In genomic region chr18:48918660-48919415, GRCh38 we compare ENCODE assay signal across 22 cellular contexts. TPM values are rescaled to one million over a fixed set of nuclear protein-coding genes. Genes with fewer than 3 reads are reported as not detected.
DNase-seq lines count a peak whose midpoint lies in the region; ATAC-seq, FAIRE-seq and TF ChIP-seq lines count a peak whose summit lies in the region.
"Had no signal": no experiment of that assay in that cellular context is flagged by ENCODE, and none has a peak within 500 bp of the region (broad histone marks: within the 10 kb centered on the region; RNA-seq: fewer than 3 reads in every experiment).

No MANE protein-coding gene starts in this region.

- H3K79me1 ChIP-seq in mesenchymal stem cell (replicated peaks; ENCODE audit: low read length, poor library complexity, severe bottlenecking): peaks cover 15% of the 10 kb centered on the region

- CTCF ChIA-PET in HCT116 (lab: Charles Lee): no interaction called here
- CTCF ChIA-PET in T-cell (lab: Charles Lee): no interaction called here

- peak overlapping the region in 1 of 2 experiments; percentile 11 for H3K18ac ChIP-seq in mesenchymal stem cell (ENCODE audit: low read depth in 1 of 2, low read length in 2 of 2)

- H3K9me3 Mint-ChIP-seq in astrocyte (ENCODE audit: unreplicated experiment) (peaks cover under 1% of the 10 kb centered on the region), T-cell (no peaks in the 10 kb centered on the region)
- H3K9me3 Mint-ChIP-seq: activated naive CD8-positive, alpha-beta T cell treated with anti-CD3 and anti-CD28 coated beads for 36 hours had no signal

- H3K27me3 Mint-ChIP-seq in astrocyte (ENCODE audit: low read depth, unreplicated experiment) (no peaks in the 10 kb centered on the region), T-cell (no peaks in the 10 kb centered on the region)
- H3K27me3 Mint-ChIP-seq: activated naive CD8-positive, alpha-beta T cell treated with anti-CD3 and anti-CD28 coated beads for 36 hours had no signal

- no peak for TF ChIP-seq POLR2A in HCT116 (IDR thresholded peaks at IDR 0.05; ENCODE audit: borderline replicate concordance, extremely low read depth, insufficient read depth, insufficient read length)

- peaks cover 68% of the 10 kb centered on the region for H3K4me1 Mint-ChIP-seq in astrocyte (ENCODE audit: low read depth, unreplicated experiment)
- peaks cover 37 to 46% (median 40%) of the 10 kb centered on the region in 3 donors for H3K4me1 Mint-ChIP-seq in T-cell

- no peak overlapping the region for H3K4ac ChIP-seq in mesenchymal stem cell (ENCODE audit: low read depth in 1 of 2, low read length in 2 of 2)

- no peaks in the 10 kb centered on the region for H3K79me2 ChIP-seq in HCT116 (ENCODE audit: insufficient read depth, low read length)
- H3K79me2 ChIP-seq in astrocyte (ENCODE audit: insufficient read depth, low read length): peaks cover 54% of the 10 kb centered on the region

- H3K27ac ChIP-seq in BLaER1 (no peak overlapping the region), HCT116 (ENCODE audit: low read depth, low read length) (no peak overlapping the region), astrocyte (ENCODE audit: low read depth, low read length) (no peak overlapping the region), mesenchymal stem cell (ENCODE audit: low read length, poor library complexity, severe bottlenecking) (peak overlapping the region; percentile 4), left lung (no peak overlapping the region)
- H3K27ac ChIP-seq: HL-60, uterus had no signal

- peaks cover 40% of the 10 kb centered on the region for H3K4me1 ChIP-seq in BLaER1
- H3K4me1 ChIP-seq in HCT116 (ENCODE audit: control insufficient read depth in 1 of 2, insufficient read depth in 2 of 2, low read length in 2 of 2): peaks cover 18 to 19% of the 10 kb centered on the region in 2 experiments
- peaks cover 39% of the 10 kb centered on the region for H3K4me1 ChIP-seq in astrocyte (ENCODE audit: insufficient read depth, low read length)
- H3K4me1 ChIP-seq in mesenchymal stem cell (ENCODE audit: control insufficient read depth, insufficient read depth, low read depth, low read length): peaks cover 50% of the 10 kb centered on the region
- H3K4me1 ChIP-seq in left lung: peaks cover 32 to 80% of the 10 kb centered on the region in 2 donors

- POLR2A ChIA-PET in HCT116 (lab: Charles Lee): no interaction called here
- POLR2A ChIA-PET in T-cell (lab: Charles Lee): interaction anchor here in 1 of 2 donors (1.0 kb wide), 2 partner anchors 22 to 34 kb away, joined by 3 to 4 read pairs; no protein-coding TSS in a partner anchor

- peak overlapping the region in 1 of 2 experiments; percentile 82 for H3K14ac ChIP-seq in mesenchymal stem cell (ENCODE audit: low read length in 2 of 2)

- peak overlapping the region; percentile 69 for H3K27ac Mint-ChIP-seq in astrocyte (ENCODE audit: unreplicated experiment)
- H3K27ac Mint-ChIP-seq in T-cell: no peak overlapping the region
- H3K27ac Mint-ChIP-seq: activated naive CD8-positive, alpha-beta T cell treated with anti-CD3 and anti-CD28 coated beads for 36 hours had no signal

- TF ChIP-seq RAD21 in HCT116 (IDR thresholded peaks at IDR 0.05; ENCODE audit: low read depth): 0 out of 2 replicates have a peak, but pooled peaks have one; percentile 11

- H3K4me3 ChIP-seq in BLaER1: no peak overlapping the region
- no peak overlapping the region for H3K4me3 ChIP-seq in HCT116 (replicated peaks in 1 of 2; ENCODE audit: low read depth in 1 of 2, low read length in 2 of 2)
- no peak overlapping the region for H3K4me3 ChIP-seq in astrocyte (ENCODE audit: insufficient read depth, low read depth, low read length)
- H3K4me3 ChIP-seq in mesenchymal stem cell (ENCODE audit: insufficient read depth in 1 of 2, low read depth in 1 of 2, low read length in 2 of 2): no peak overlapping the region
- no peak overlapping the region for H3K4me3 ChIP-seq in left lung
- H3K4me3 ChIP-seq: uterus had no signal

- no peak overlapping the region for H3K9ac ChIP-seq in BLaER1
- no peak overlapping the region for H3K9ac ChIP-seq in HCT116 (ENCODE audit: low read length)
- H3K9ac ChIP-seq in astrocyte (ENCODE audit: low read length): no peak overlapping the region
- no peak overlapping the region for H3K9ac ChIP-seq in mesenchymal stem cell (ENCODE audit: low read length)

- ATAC-seq in HCT116 (no peak), T-cell (replicated peaks in 1 of 4) (no peak), left lung (no peak)

- no peaks in the 10 kb centered on the region for H3K9me2 ChIP-seq in HCT116 (ENCODE audit: insufficient read depth)

- intact Hi-C loops in HCT116 (cut with micrococcal nuclease): no loop called here
- intact Hi-C loops in left lung (cut with DNase I): no loop called here

- H3K23ac ChIP-seq in mesenchymal stem cell (ENCODE audit: low read length in 2 of 2): peak overlapping the region in 1 of 2 experiments; percentile 61

- no peaks in the 10 kb centered on the region for H3K9me3 ChIP-seq in BLaER1
- H3K9me3 ChIP-seq in HCT116 (ENCODE audit: control insufficient read depth in 1 of 2, insufficient read depth in 1 of 2, low read depth in 1 of 2, low read length in 2 of 2): no peaks in the 10 kb centered on the region
- no peaks in the 10 kb centered on the region for H3K9me3 ChIP-seq in astrocyte (ENCODE audit: insufficient read depth, low read depth, low read length)
- no peaks in the 10 kb centered on the region for H3K9me3 ChIP-seq in mesenchymal stem cell (ENCODE audit: control insufficient read depth, low read length)
- no peaks in the 10 kb centered on the region for H3K9me3 ChIP-seq in left lung
- H3K9me3 ChIP-seq: uterus had no signal

- H3K36me3 Mint-ChIP-seq in astrocyte (ENCODE audit: low read depth, unreplicated experiment): peaks cover 29% of the 10 kb centered on the region
- H3K36me3 Mint-ChIP-seq in T-cell: peaks cover 31% of the 10 kb centered on the region

- H2AFZ ChIP-seq in HCT116 (ENCODE audit: low read depth, low read length, poor library complexity, severe bottlenecking): no peak overlapping the region
- no peak overlapping the region for H2AFZ ChIP-seq in astrocyte (ENCODE audit: low read depth, low read length)
- no peak overlapping the region for H2AFZ ChIP-seq in mesenchymal stem cell (ENCODE audit: low read depth, low read length)

- peak overlapping the region; percentile 19 for H4K8ac ChIP-seq in mesenchymal stem cell (ENCODE audit: low read length)

- H3K27me3 ChIP-seq in BLaER1 (no peaks in the 10 kb centered on the region), HCT116 (ENCODE audit: insufficient read depth, low read length) (no peaks in the 10 kb centered on the region), astrocyte (ENCODE audit: insufficient read depth, low read length) (no peaks in the 10 kb centered on the region), mesenchymal stem cell (ENCODE audit: control insufficient read depth in 1 of 2, insufficient read depth in 1 of 2, low read length in 2 of 2) (no peaks in the 10 kb centered on the region), left lung (no peaks in the 10 kb centered on the region)
- H3K27me3 ChIP-seq: uterus had no signal

- H3K36me3 ChIP-seq in BLaER1 (peaks cover 33% of the 10 kb centered on the region), HCT116 (ENCODE audit: control insufficient read depth in 1 of 2, insufficient read depth in 2 of 2, low read length in 2 of 2) (peaks cover 0 to 2% of the 10 kb centered on the region in 2 experiments; a peak in 1 of 4 replicates), astrocyte (ENCODE audit: insufficient read depth, low read length) (peaks cover 26% of the 10 kb centered on the region), mesenchymal stem cell (ENCODE audit: control insufficient read depth in 1 of 2, insufficient read depth in 2 of 2, low read depth in 1 of 2, low read length in 2 of 2) (peaks cover 39 to 40% of the 10 kb centered on the region in 2 experiments), left lung (peaks cover 0 to 30% of the 10 kb centered on the region in 2 donors)
- H3K36me3 ChIP-seq: uterus had no signal

- H3K4me2 ChIP-seq in BLaER1 (peak overlapping the region; percentile 15; the same call in 1 of the 2 replicates), HCT116 (ENCODE audit: low read length) (no peak overlapping the region), astrocyte (ENCODE audit: low read length) (no peak overlapping the region), mesenchymal stem cell (ENCODE audit: low read length, poor library complexity, severe bottlenecking) (no peak overlapping the region)

- RAD21 ChIA-PET in HCT116 (lab: Charles Lee; ENCODE audit: low non-redundant PET in 1 of 2, low total read pairs in 2 of 2, uncharacterized antibody in 2 of 2, unreplicated experiment in 2 of 2): no interaction called here

- peaks cover 56% of the 10 kb centered on the region for H4K20me1 ChIP-seq in BLaER1
- no peaks in the 10 kb centered on the region for H4K20me1 ChIP-seq in HCT116 (ENCODE audit: insufficient read depth)
- peaks cover 52% of the 10 kb centered on the region for H4K20me1 ChIP-seq in astrocyte (ENCODE audit: insufficient read depth, low read length)

- no peak overlapping the region for H2BK15ac ChIP-seq in mesenchymal stem cell (ENCODE audit: low read depth, poor library complexity, severe bottlenecking)

- no peak for FAIRE-seq in astrocyte (lab: Jason Lieb, UNC)
- FAIRE-seq: bronchial epithelial cell, endometrium had no signal

- TF ChIP-seq CTCF in HCT116 (IDR thresholded peaks at IDR 0.05 in 2 of 3, conservative IDR thresholded peaks at IDR 0.05 in 1 of 3; ENCODE audit: borderline replicate concordance in 1 of 3, insufficient read depth in 1 of 3, low read depth in 2 of 3, low read length in 2 of 3) (no peak), astrocyte (IDR thresholded peaks at IDR 0.05; ENCODE audit: insufficient read depth, low read depth, low read length) (no peak), left lung (IDR thresholded peaks at IDR 0.05) (no peak)

- no peak overlapping the region for H4K91ac ChIP-seq in mesenchymal stem cell (ENCODE audit: low read length)

- H2AK5ac ChIP-seq in mesenchymal stem cell (ENCODE audit: low read length, severe bottlenecking): peak overlapping the region; percentile 79

- H2BK120ac ChIP-seq in mesenchymal stem cell (ENCODE audit: low read depth, low read length): no peak overlapping the region

- DNase-seq in HCT116 (ENCODE audit: low read depth, low spot score): no peak
- DNase-seq in astrocyte (ENCODE audit: low read depth): no peak
- DNase-seq in mesenchymal stem cell: no peak
- no peak for DNase-seq in NCI-H2171 (lab: John Stamatoyannopoulos, UW)
- no peak for DNase-seq in T-cell
- DNase-seq in left lung: no peak
- no peak for DNase-seq in activated naive CD4-positive, alpha-beta T cell (lab: John Stamatoyannopoulos, UW)
- DNase-seq: activated CD4-positive, alpha-beta T cell treated with anti-CD3 and anti-CD28 coated beads, Interleukin-2, amount 50 U/mL, for 4 hours; activated naive CD8-positive, alpha-beta T cell treated with anti-CD3 and anti-CD28 coated beads for 36 hours; activated T-cell treated with anti-CD3 and anti-CD28 coated beads for 4 hours; COR-L47; EL; hippocampal formation; KBM-7; kidney glomerular epithelial cell; NCI-H1417; occipital lobe had no signal

- no TSS peak for BruUV-seq in HCT116 (replicated peaks; lab: Mats Ljungman, UMichigan)

- H3K4me3 Mint-ChIP-seq in astrocyte (ENCODE audit: unreplicated experiment) (no peak overlapping the region), T-cell (no peak overlapping the region)
- H3K4me3 Mint-ChIP-seq: activated naive CD8-positive, alpha-beta T cell treated with anti-CD3 and anti-CD28 coated beads for 36 hours had no signal

- H2BK5ac ChIP-seq in mesenchymal stem cell (ENCODE audit: low read depth, low read length, poor library complexity, severe bottlenecking): no peak overlapping the region

- peak overlapping the region in 1 of 2 experiments; percentile 73 for H2BK12ac ChIP-seq in mesenchymal stem cell (ENCODE audit: low read length in 2 of 2)

- 95% methylated on average over 9 of the region's 9 CpGs for WGBS in mesenchymal stem cell

RNA-seq across cellular contexts. Expression of gene SMAD7, which starts 31.9 kb away (rescaled TPM):
- total RNA-seq in HCT116 (2021; ENCODE audit: unreplicated experiment) (7.2 TPM), astrocyte (62.9 and 76.2 TPM in 2 replicates), T-cell (100 to 1,000 TPM in 1 of 5 donors, 10 to 100 TPM in 4; 28.5 to 138 (median 57.7) TPM), left lung (10 to 100 TPM; 43.3 to 46.3 TPM)
- 3.6 and 4.2 TPM in 2 replicates for polyA plus RNA-seq in HCT116 (2012)
- 9.6 TPM for polyA plus RNA-seq in mesenchymal stem cell (2013, experiment 1 of 2)
- polyA plus RNA-seq in mesenchymal stem cell (2013, experiment 2 of 2): 9.9 TPM
